Comparison of ENCODE assay signal across 12 cellular contexts in the genomic region with DNA sequence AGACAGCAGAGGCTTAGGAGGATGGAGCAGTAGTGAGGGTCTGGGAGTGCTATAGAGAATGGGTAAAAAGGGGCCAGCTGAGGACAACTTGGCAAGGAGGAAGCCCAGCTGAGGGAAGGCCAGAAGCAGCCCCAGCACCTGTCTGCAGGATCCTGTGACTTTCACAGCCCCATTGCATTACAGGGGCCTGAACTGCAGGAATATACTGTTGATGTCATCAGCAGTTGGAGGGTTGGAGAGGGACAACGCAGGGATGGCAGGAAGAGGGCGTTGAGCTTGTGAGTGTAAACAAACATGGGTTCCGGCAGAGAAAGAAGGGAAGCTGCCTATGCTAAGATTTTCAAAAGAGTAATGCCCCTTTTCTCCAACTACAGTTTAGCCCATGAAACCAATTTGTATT.
"Had no signal": no experiment of that assay in that cellular context is flagged by ENCODE, and none has a peak within 500 bp of the region (broad histone marks: within the 10 kb centered on the region; RNA-seq: fewer than 3 reads in every experiment).

No MANE protein-coding gene starts in this region.

- H3K36me3 ChIP-seq: colonic mucosa, heart right ventricle, neutrophil, thyroid gland, uterus had no signal

- FAIRE-seq: frontal cortex, small intestine had no signal

- H3K27me3 ChIP-seq: colonic mucosa, heart right ventricle, neutrophil, thyroid gland, uterus had no signal

- H3K27ac ChIP-seq: colonic mucosa, heart right ventricle, neutrophil, thyroid gland, uterus had no signal

- DNase-seq: activated CD4-positive, alpha-beta T cell treated with anti-CD3 and anti-CD28 coated beads, Interleukin-2, amount 10 ng/mL, durations not matched to agents 7 days and 5 days; activated CD4-positive, CD25-positive, alpha-beta regulatory T cell; activated naive CD4-positive, alpha-beta T cell treated with anti-CD3 and anti-CD28 coated beads, Interleukin-2, amount 10 ng/mL, durations not matched to agents 7 days and 5 days; colonic mucosa; effector CD4-positive, alpha-beta T cell; heart right ventricle; naive thymus-derived CD8-positive, alpha-beta T cell; small intestine; thyroid gland; uterus had no signal

- H3K4me3 ChIP-seq: colonic mucosa, heart right ventricle, thyroid gland, uterus had no signal

- H3K4me1 ChIP-seq: colonic mucosa, uterus had no signal
